Comparison of ENCODE assay signal across 7 cellular contexts in the genomic region with DNA sequence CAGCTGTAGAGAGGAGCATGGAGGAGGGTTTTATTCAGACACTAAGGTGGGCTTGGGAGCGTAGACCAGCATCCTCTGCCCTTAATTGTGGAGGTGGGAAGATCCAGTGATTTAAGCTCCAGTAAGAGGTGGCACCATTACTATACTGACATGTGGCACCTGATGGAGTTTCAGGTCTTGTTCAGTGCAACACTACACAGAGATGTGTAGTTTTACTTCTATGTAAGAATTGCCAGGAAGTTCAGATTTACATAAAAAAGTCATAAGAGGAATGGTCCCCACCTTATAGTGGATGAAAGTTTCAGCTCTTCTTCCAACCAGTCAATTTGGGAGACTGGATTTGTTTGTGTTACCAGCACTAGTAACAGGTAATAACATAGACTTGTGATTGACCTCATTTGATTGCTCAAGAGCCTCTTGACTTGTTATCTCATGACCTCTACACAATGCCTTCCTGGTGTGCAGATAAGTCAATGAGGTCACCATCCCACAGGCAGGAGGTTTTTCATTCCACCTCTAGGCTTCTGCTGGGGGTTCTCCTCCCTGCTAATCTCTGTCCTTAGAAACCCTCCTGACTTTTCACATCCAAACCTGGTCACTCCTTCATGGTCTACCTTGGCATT. TPM values are rescaled to one million over a fixed set of nuclear protein-coding genes. Genes with fewer than 3 reads are reported as not detected.
A peak's percentile ranks its signal among the peaks of the same experiment; 100 is the strongest.
DNase-seq lines count a peak whose midpoint lies in the region; ATAC-seq, FAIRE-seq and TF ChIP-seq lines count a peak whose summit lies in the region.
"Not testable (repeated sequence)": the region's sequence is repeated elsewhere in the genome, so short reads cannot be mapped to it uniquely, and the experiment has no call there.

No MANE protein-coding gene starts in this region.

- H4K20me1 ChIP-seq in K562 (replicated peaks; ENCODE audit: control insufficient read depth, insufficient read depth, low read length); smooth muscle cell (ENCODE audit: low read depth): not testable (repeated sequence)

- not testable (repeated sequence) for BruUV-seq in K562 (replicated peaks; lab: Mats Ljungman, UMichigan)

- not testable (repeated sequence) for TF ChIP-seq POLR2A in K562 (conservative IDR thresholded peaks at IDR 0.05)

- H3K79me2 ChIP-seq in K562 (ENCODE audit: control insufficient read depth, insufficient read depth, low read length); smooth muscle cell (ENCODE audit: low read depth): not testable (repeated sequence)

- intact Hi-C loops in K562 (cut with micrococcal nuclease); Right ventricle myocardium superior (cut with DNase I); left lung (cut with DNase I): not testable (repeated sequence)

- TF ChIP-seq CTCF in HEK293 (tag by site-specific recombination; IDR thresholded peaks at IDR 0.05); RWPE2 (IDR thresholded peaks at IDR 0.05; ENCODE audit: poor library complexity, severe bottlenecking); K562 (IDR thresholded peaks at IDR 0.05 in 2 of 3, conservative IDR thresholded peaks at IDR 0.05 in 1 of 3; ENCODE audit: insufficient read depth in 2 of 3, low read depth in 1 of 3, low read length in 3 of 3); left lung (IDR thresholded peaks at IDR 0.05); smooth muscle cell (IDR thresholded peaks at IDR 0.05; ENCODE audit: borderline replicate concordance, insufficient read depth, poor library complexity, severe bottlenecking): not testable (repeated sequence)

- POLR2A ChIA-PET in HEK293 (lab: Yijun Ruan, JAX): interaction anchor here (1.2 kb wide), 1 partner anchor 34 kb away, joined by 4 read pairs; the partner anchor contains the start of gene AKAP13
- POLR2A ChIA-PET in K562 (lab: Yijun Ruan, JAX): not testable (repeated sequence)

- FAIRE-seq in K562 (lab: Jason Lieb, UNC): not testable (repeated sequence)

- H3K4me3 ChIP-seq in HEK293 (ENCODE audit: low read depth, low read length); RWPE2 (ENCODE audit: severe bottlenecking); K562; left lung; smooth muscle cell: not testable (repeated sequence)

- 0% methylated on average over 1 of the region's 1 CpG for WGBS in K562 (ENCODE audit: insufficient coverage, low coverage, missing lambda C conversion rate)
- 96% methylated on average over 1 of the region's 1 CpG for WGBS in smooth muscle cell (ENCODE audit: low lambda C conversion rate)

- H3K4me1 ChIP-seq in HEK293 (ENCODE audit: control insufficient read depth, insufficient read depth, low read length) (peaks cover 18% of the 10 kb centered on the region), RWPE2 (ENCODE audit: insufficient read depth, poor library complexity, severe bottlenecking) (peaks cover 26% of the 10 kb centered on the region)
- not testable (repeated sequence) for H3K4me1 ChIP-seq in K562 (replicated peaks in 1 of 2; ENCODE audit: control insufficient read depth in 2 of 2, insufficient read depth in 2 of 2, low read length in 2 of 2); left lung; smooth muscle cell (ENCODE audit: low read depth)

- H3K4me2 ChIP-seq in K562 (ENCODE audit: insufficient read depth, low read length); smooth muscle cell: not testable (repeated sequence)

- H3K9me1 ChIP-seq in K562 (ENCODE audit: control insufficient read depth, insufficient read depth, low read length): not testable (repeated sequence)

- not testable (repeated sequence) for H3K9me3 ChIP-seq in HEK293 (ENCODE audit: control insufficient read depth, insufficient read depth, low read depth, low read length); RWPE2 (ENCODE audit: severe bottlenecking); K562 (replicated peaks; ENCODE audit: control insufficient read depth, insufficient read depth, low read depth, low read length); left lung; smooth muscle cell (replicated peaks; ENCODE audit: low read depth)

- TF ChIP-seq RAD21 in K562 (CRISPR knock-in tag; conservative IDR thresholded peaks at IDR 0.05 in 1 of 2, IDR thresholded peaks at IDR 0.05 in 1 of 2): not testable (repeated sequence)

- not testable (repeated sequence) for TF ChIP-seq EP300 in K562 (IDR thresholded peaks at IDR 0.05; ENCODE audit: low read length)

- H3K27me3 ChIP-seq in RWPE2 (ENCODE audit: insufficient read depth, poor library complexity, severe bottlenecking); K562 (ENCODE audit: control insufficient read depth in 2 of 2, insufficient read depth in 2 of 2, low read length in 2 of 2); left lung; smooth muscle cell (ENCODE audit: low read depth): not testable (repeated sequence)

- in situ Hi-C loops in K562 (cut with MboI): not testable (repeated sequence)

- H3K36me3 ChIP-seq in HEK293 (ENCODE audit: control insufficient read depth in 2 of 2, insufficient read depth in 1 of 2, low read length in 2 of 2); RWPE2 (ENCODE audit: low read depth); K562 (ENCODE audit: control insufficient read depth, insufficient read depth, low read length); left lung; smooth muscle cell (ENCODE audit: low read depth): not testable (repeated sequence)

- not testable (repeated sequence) for H3K27ac ChIP-seq in HEK293 (ENCODE audit: extremely low read depth, low read depth, low read length); K562 (ENCODE audit: extremely low read depth, low read depth, low read length)
- H3K27ac ChIP-seq in RWPE2 (ENCODE audit: poor library complexity, severe bottlenecking) (peak overlapping the region; percentile 100), left lung (peak overlapping the region in 1 of 2 donors; percentile 37), smooth muscle cell (ENCODE audit: low read depth) (peak overlapping the region; percentile 20)

- DNase-seq in NCI-H2029 (lab: John Stamatoyannopoulos, UW): peak; percentile 20
- not testable (repeated sequence) for DNase-seq in RWPE2 (ENCODE audit: low spot score); K562 (ENCODE audit: extremely low read depth in 1 of 4, low spot score in 3 of 4); Right ventricle myocardium superior; left lung; smooth muscle cell (lab: John Stamatoyannopoulos, UW; ENCODE audit: unreplicated experiment)

- H2AFZ ChIP-seq in K562 (ENCODE audit: low read depth, low read length); smooth muscle cell (ENCODE audit: low read depth): not testable (repeated sequence)

- ATAC-seq in RWPE2 (ENCODE audit: low read depth); K562: not testable (repeated sequence)
- ATAC-seq in Right ventricle myocardium superior (ENCODE audit: poor library complexity) (peak; percentile 74), left lung (peak; percentile 59)

- CTCF ChIA-PET in HEK293 (lab: Yijun Ruan, JAX); K562 (lab: Yijun Ruan, JAX; ENCODE audit: low intra/inter-chr PET ratio): not testable (repeated sequence)

- not testable (repeated sequence) for H3F3A ChIP-seq in smooth muscle cell (ENCODE audit: low read depth)

- H3K9ac ChIP-seq in K562 (ENCODE audit: insufficient read depth in 1 of 2, low read depth in 2 of 2, low read length in 2 of 2); smooth muscle cell (ENCODE audit: low read depth): not testable (repeated sequence)

TF ChIP-seq in HEK293, 187 proteins besides CTCF, POLR2A, EP300 and RAD21 (continues in another document):
- peak; percentile 93 for TF ChIP-seq GLIS1 (tag by site-specific recombination; IDR thresholded peaks at IDR 0.05)
- TF ChIP-seq ZNF366 (tag by site-specific recombination; conservative IDR thresholded peaks at IDR 0.05): peak; percentile 71
- peak; percentile 65 for TF ChIP-seq IKZF3 (tag by site-specific recombination; IDR thresholded peaks at IDR 0.05)

TF ChIP-seq in K562, 482 proteins besides CTCF, POLR2A, EP300 and RAD21 (continues in another document):
- not testable (repeated sequence) for TF ChIP-seq NR2C1 (IDR thresholded peaks at IDR 0.05)
- TF ChIP-seq NR2C1 (tag; IDR thresholded peaks at IDR 0.05) (peak; percentile 56), ESRRA (IDR thresholded peaks at IDR 0.05; ENCODE audit: borderline replicate concordance, low read depth) (peak; percentile 22; the same call in 1 of the 2 replicates)

RNA-seq across cellular contexts. Expression of gene AKAP13, which starts 33.8 kb away (rescaled TPM):
- 1.5 and 4.9 TPM in 2 replicates for total RNA-seq in K562 (2011; cell fraction: chromatin; rRNA removed; ENCODE audit: low replicate concordance)
- 0.53 and 3.8 TPM in 2 replicates for total RNA-seq in K562 (2011; cell fraction: nucleolus; rRNA removed)
- 2.4 and 5.6 TPM in 2 replicates for total RNA-seq in K562 (2011; cell fraction: nucleoplasm; rRNA removed)
- total RNA-seq in K562 (2014; rRNA removed): 0.23 and 0.61 TPM in 2 replicates
- total RNA-seq in K562 (2014; rRNA removed; fragmentation: Illumina TruSeq; extraction: Trizol): 0.58 and 0.70 TPM in 2 replicates
- total RNA-seq in K562 (2015; rRNA removed; fragmentation: Illumina TruSeq; extraction: Trizol): 0.65 and 0.90 TPM in 2 replicates
- total RNA-seq in K562 (2021): 1.7 and 2.6 TPM in 2 replicates
- 0.01 and 0.42 TPM in 2 replicates for polyA plus RNA-seq in K562 (2011; rRNA removed)
- polyA plus RNA-seq in K562 (2011; cell fraction: cytosol; rRNA removed): 0.01 and 0.28 TPM in 2 replicates
- polyA plus RNA-seq in K562 (2011; cell fraction: nucleus; rRNA removed): 0.20 and 0.58 TPM in 2 replicates
- polyA plus RNA-seq in K562 (2012): 0.20 and 0.72 TPM in 2 replicates
- 0.28 and 0.51 TPM in 2 replicates for polyA plus RNA-seq in K562 (2014; fragmentation: Illumina TruSeq; extraction: Trizol)
- under 1 TPM; 0.03 to 0.14 TPM for polyA plus RNA-seq in K562 (2014; fragmentation: Nextera tagmentation; extraction: Ambion mirVana)
- 0.15 and 0.16 TPM in 2 replicates for polyA plus RNA-seq in K562 (2014; rRNA removed)
- polyA minus RNA-seq in K562 (2011; rRNA and poly(A)+ RNA removed): 0.36 and 1.6 TPM in 2 replicates
- 1.0 and 1.4 TPM in 2 replicates for polyA minus RNA-seq in K562 (2011; cell fraction: cytosol; rRNA and poly(A)+ RNA removed)
- polyA minus RNA-seq in K562 (2011; cell fraction: nucleus; rRNA and poly(A)+ RNA removed): 0.67 and 1.3 TPM in 2 replicates
- 322 TPM for total RNA-seq in Right ventricle myocardium superior
- total RNA-seq in left lung: 100 to 1,000 TPM; 300 to 346 TPM
- total RNA-seq in smooth muscle cell: 63.5 and 71.8 TPM in 2 replicates
- polyA plus RNA-seq in smooth muscle cell: 43.3 and 46.8 TPM in 2 replicates
